Comparison of ENCODE assay signal across 14 cellular contexts in the genomic region with DNA sequence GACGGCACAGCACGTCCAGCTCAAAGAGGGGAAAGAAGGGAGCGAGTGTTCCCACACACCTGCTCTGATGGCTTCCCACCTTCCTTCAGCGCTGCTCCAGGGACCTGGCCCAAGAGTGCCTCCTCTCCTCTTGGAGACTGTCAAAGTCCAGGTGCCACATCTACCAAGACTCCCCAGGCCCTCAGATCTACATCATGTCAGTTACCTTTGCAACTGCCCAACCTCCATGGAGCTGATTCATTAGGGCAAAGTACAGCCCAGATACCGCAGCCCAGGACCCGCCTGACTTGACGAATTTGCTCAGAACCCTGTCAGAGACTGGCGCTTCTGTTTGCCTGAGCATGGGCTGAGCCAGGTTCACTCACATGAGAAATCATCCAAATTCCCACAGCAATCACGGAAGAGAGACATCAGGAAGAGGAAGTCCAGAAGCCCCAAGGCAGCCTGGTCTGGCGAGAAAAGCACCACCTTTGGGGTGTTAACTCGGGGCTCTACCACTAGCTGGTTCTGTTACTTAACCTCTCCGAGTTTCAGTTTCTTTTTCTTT. TPM values are rescaled to one million over a fixed set of nuclear protein-coding genes. Genes with fewer than 3 reads are reported as not detected.
DNase-seq lines count a peak whose midpoint lies in the region; ATAC-seq and TF ChIP-seq lines count a peak whose summit lies in the region.
"Had no signal": no experiment of that assay in that cellular context is flagged by ENCODE, and none has a peak within 500 bp of the region (broad histone marks: within the 10 kb centered on the region; RNA-seq: fewer than 3 reads in every experiment).

A gene with protein sequence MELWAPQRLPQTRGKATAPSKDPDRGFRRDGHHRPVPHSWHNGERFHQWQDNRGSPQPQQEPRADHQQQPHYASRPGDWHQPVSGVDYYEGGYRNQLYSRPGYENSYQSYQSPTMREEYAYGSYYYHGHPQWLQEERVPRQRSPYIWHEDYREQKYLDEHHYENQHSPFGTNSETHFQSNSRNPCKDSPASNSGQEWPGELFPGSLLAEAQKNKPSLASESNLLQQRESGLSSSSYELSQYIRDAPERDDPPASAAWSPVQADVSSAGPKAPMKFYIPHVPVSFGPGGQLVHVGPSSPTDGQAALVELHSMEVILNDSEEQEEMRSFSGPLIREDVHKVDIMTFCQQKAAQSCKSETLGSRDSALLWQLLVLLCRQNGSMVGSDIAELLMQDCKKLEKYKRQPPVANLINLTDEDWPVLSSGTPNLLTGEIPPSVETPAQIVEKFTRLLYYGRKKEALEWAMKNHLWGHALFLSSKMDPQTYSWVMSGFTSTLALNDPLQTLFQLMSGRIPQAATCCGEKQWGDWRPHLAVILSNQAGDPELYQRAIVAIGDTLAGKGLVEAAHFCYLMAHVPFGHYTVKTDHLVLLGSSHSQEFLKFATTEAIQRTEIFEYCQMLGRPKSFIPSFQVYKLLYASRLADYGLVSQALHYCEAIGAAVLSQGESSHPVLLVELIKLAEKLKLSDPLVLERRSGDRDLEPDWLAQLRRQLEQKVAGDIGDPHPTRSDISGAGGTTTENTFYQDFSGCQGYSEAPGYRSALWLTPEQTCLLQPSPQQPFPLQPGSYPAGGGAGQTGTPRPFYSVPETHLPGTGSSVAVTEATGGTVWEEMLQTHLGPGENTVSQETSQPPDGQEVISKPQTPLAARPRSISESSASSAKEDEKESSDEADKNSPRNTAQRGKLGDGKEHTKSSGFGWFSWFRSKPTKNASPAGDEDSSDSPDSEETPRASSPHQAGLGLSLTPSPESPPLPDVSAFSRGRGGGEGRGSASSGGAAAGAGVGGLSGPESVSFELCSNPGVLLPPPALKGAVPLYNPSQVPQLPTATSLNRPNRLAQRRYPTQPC (minus strand): TSS at position 234 of the 547 bp plus-strand sequence. CDS start 2,077 bp downstream, outside the sequence.

- H3K4me3 ChIP-seq in mucosa of descending colon (no peak within 1 kb of the TSS), osteoblast (ENCODE audit: insufficient read depth, low read length) (no peak within 1 kb of the TSS)

- no peaks in the 10 kb centered on the region for H4K20me1 ChIP-seq in osteoblast (ENCODE audit: insufficient read depth, low read length)

- peak; percentile 26 for ATAC-seq in Right ventricle myocardium superior (ENCODE audit: poor library complexity)
- no peak for ATAC-seq in Right ventricle myocardium inferior
- peak; percentile 93 for ATAC-seq in mucosa of descending colon
- no peak for ATAC-seq in naive thymus-derived CD8-positive, alpha-beta T cell

- H3K27ac Mint-ChIP-seq in naive thymus-derived CD8-positive, alpha-beta T cell: no peak within 1 kb of the TSS
- H3K27ac Mint-ChIP-seq: activated naive CD4-positive, alpha-beta T cell treated with anti-CD3 and anti-CD28 coated beads for 36 hours had no signal

- DNase-seq in Right ventricle myocardium superior (no peak), Right ventricle myocardium inferior (ENCODE audit: missing footprints) (no peak), amniotic epithelial cell (ENCODE audit: low read depth) (peak; percentile 44), mucosa of descending colon (peak in 2 of 3 donors; percentile 36 to 49), T-helper 1 cell (no peak), osteoblast (ENCODE audit: insufficient read length, low spot score, missing footprints) (no peak)
- DNase-seq in naive thymus-derived CD8-positive, alpha-beta T cell: no peak
- DNase-seq in stimulated activated CD4-positive, alpha-beta T cell treated with anti-CD3 and anti-CD28 coated beads, Interleukin-2, amount 100 ng/mL, for 48 hours: no peak
- DNase-seq: activated naive CD4-positive, alpha-beta T cell treated with anti-CD3 and anti-CD28 coated beads for 36 hours; CD4-positive, CD25-positive, alpha-beta regulatory T cell; GOT3; NCI-H2081; stimulated activated CD8-positive, alpha-beta memory T cell treated with anti-CD3 and anti-CD28 coated beads, Interleukin-4, amount 100 ng/mL, for 48 hours; T-helper 2 cell had no signal

- H3K4me1 ChIP-seq in mucosa of descending colon (ENCODE audit: low read depth) (no peaks in the 10 kb centered on the region), osteoblast (ENCODE audit: insufficient read depth, low read length) (no peaks in the 10 kb centered on the region)

- H3K27me3 ChIP-seq in osteoblast (ENCODE audit: insufficient read depth, low read length): no peaks in the 10 kb centered on the region

- H3K4me3 Mint-ChIP-seq in naive thymus-derived CD8-positive, alpha-beta T cell: no peak within 1 kb of the TSS
- H3K4me3 Mint-ChIP-seq: activated naive CD4-positive, alpha-beta T cell treated with anti-CD3 and anti-CD28 coated beads for 36 hours; CD4-positive, CD25-positive, alpha-beta regulatory T cell had no signal

- no peaks in the 10 kb centered on the region for H3K36me3 ChIP-seq in mucosa of descending colon (ENCODE audit: low read depth)
- peaks cover 4% of the 10 kb centered on the region for H3K36me3 ChIP-seq in osteoblast (ENCODE audit: insufficient read depth, low read length)

- H3K79me2 ChIP-seq in osteoblast (ENCODE audit: insufficient read depth, low read length): no peaks in the 10 kb centered on the region

- H3K27ac ChIP-seq in osteoblast (ENCODE audit: low read depth, low read length): no peak within 1 kb of the TSS

- H3K9me3 ChIP-seq in mucosa of descending colon: no peaks in the 10 kb centered on the region
- H3K9me3 ChIP-seq in osteoblast (ENCODE audit: low read depth, low read length): no peaks in the 10 kb centered on the region

- no peak for TF ChIP-seq CTCF in mucosa of descending colon (IDR thresholded peaks at IDR 0.05)
- TF ChIP-seq CTCF in osteoblast (IDR thresholded peaks at IDR 0.05; ENCODE audit: extremely low read depth, low read depth, low read length): no peak

- intact Hi-C loops in Right ventricle myocardium superior (cut with DNase I) (no loop called here), Right ventricle myocardium inferior (cut with DNase I) (loop anchor here (10.0 kb wide), 1 partner anchor 215 kb away; no protein-coding TSS in a partner anchor), mucosa of descending colon (cut with DNase I, micrococcal nuclease) (no loop called here)

- H2AFZ ChIP-seq in osteoblast (ENCODE audit: low read length): no peak within 1 kb of the TSS

- peaks cover 0 to 4% (median 0%) of the 10 kb centered on the region in 5 donors for H3K27me3 Mint-ChIP-seq in naive thymus-derived CD8-positive, alpha-beta T cell
- H3K27me3 Mint-ChIP-seq: CD4-positive, CD25-positive, alpha-beta regulatory T cell had no signal

- POLR2A ChIA-PET in naive thymus-derived CD8-positive, alpha-beta T cell (lab: Charles Lee): no interaction called here

- no peaks in the 10 kb centered on the region for H3K36me3 Mint-ChIP-seq in naive thymus-derived CD8-positive, alpha-beta T cell
- H3K36me3 Mint-ChIP-seq: CD4-positive, CD25-positive, alpha-beta regulatory T cell had no signal

- H3K9me3 Mint-ChIP-seq in naive thymus-derived CD8-positive, alpha-beta T cell: peaks cover 0 to 14% (median 0%) of the 10 kb centered on the region in 9 donors
- H3K9me3 Mint-ChIP-seq: activated naive CD4-positive, alpha-beta T cell treated with anti-CD3 and anti-CD28 coated beads for 36 hours had no signal

- H3K4me1 Mint-ChIP-seq in naive thymus-derived CD8-positive, alpha-beta T cell: no peaks in the 10 kb centered on the region

- H3K4me2 ChIP-seq in osteoblast (ENCODE audit: insufficient read depth, low read length): no peak within 1 kb of the TSS

RNA-seq across cellular contexts. Expression of the gene that starts here (rescaled TPM):
- total RNA-seq in Right ventricle myocardium superior (1.3 TPM), Right ventricle myocardium inferior (1.5 TPM), mucosa of descending colon (1 to 10 TPM; 2.4 to 9.4 (median 4.7) TPM), osteoblast (2.9 and 3.3 TPM in 2 replicates)
- not detected for total RNA-seq in naive thymus-derived CD8-positive, alpha-beta T cell
- polyA plus RNA-seq in naive thymus-derived CD8-positive, alpha-beta T cell: not detected
- total RNA-seq: activated naive CD4-positive, alpha-beta T cell treated with anti-CD3 and anti-CD28 coated beads for 36 hours; CD4-positive, CD25-positive, alpha-beta regulatory T cell had no signal
- polyA plus RNA-seq: CD4-positive, CD25-positive, alpha-beta regulatory T cell had no signal

Comparison
In these comparisons a context has a peak if more than half of its experiments do, and no peak if none do; other contexts are left out.
1. ATAC-seq: peak in Right ventricle myocardium superior (single experiment) and mucosa of descending colon (single experiment); none in Right ventricle myocardium inferior (single experiment) and naive thymus-derived CD8-positive, alpha-beta T cell (0 of 2).
2. DNase-seq: peak in amniotic epithelial cell (single experiment) and mucosa of descending colon (2 of 3); none in Right ventricle myocardium superior (single experiment), Right ventricle myocardium inferior (single experiment), T-helper 1 cell (0 of 5), osteoblast (single experiment), naive thymus-derived CD8-positive, alpha-beta T cell (0 of 10) and stimulated activated CD4-positive, alpha-beta T cell treated with anti-CD3 and anti-CD28 coated beads, Interleukin-2, amount 100 ng/mL, for 48 hours (0 of 2).